ENCODE assay signal across 11 cellular contexts in genomic region chr18:9898792-9899549, GRCh38. TPM values are rescaled to one million over a fixed set of nuclear protein-coding genes. Genes with fewer than 3 reads are reported as not detected.
A peak's percentile ranks its signal among the peaks of the same experiment; 100 is the strongest.
DNase-seq lines count a peak whose midpoint lies in the region; ATAC-seq and TF ChIP-seq lines count a peak whose summit lies in the region.
"Had no signal": no experiment of that assay in that cellular context is flagged by ENCODE, and none has a peak within 500 bp of the region (broad histone marks: within the 10 kb centered on the region; RNA-seq: fewer than 3 reads in every experiment).

No MANE protein-coding gene starts in this region.

- H3K4me1 Mint-ChIP-seq in activated T-helper 17 cell treated with anti-CD3 and anti-CD28 coated beads, Interleukin-2, amount 50 U/mL, for 72 hours, result peaks cover 5% of the 10 kb centered on the region

- in situ Hi-C loops in gastrocnemius medialis (cut with MboI; ENCODE audit: low sequenced_read_pairs in 4 of 4), result no loop called here

- no peak for TF ChIP-seq CTCF in NB4 (IDR thresholded peaks at IDR 0.05; ENCODE audit: low read depth, low read length)
- no peak for TF ChIP-seq CTCF in mucosa of descending colon (IDR thresholded peaks at IDR 0.05)
- TF ChIP-seq CTCF in gastrocnemius medialis (IDR thresholded peaks at IDR 0.05 in 4 of 5, conservative IDR thresholded peaks at IDR 0.05 in 1 of 5), result no peak

- DNase-seq in NB4 (ENCODE audit: low read depth) (peak; percentile 92), mucosa of descending colon (peak in 1 of 3 donors; percentile 18), superior temporal gyrus (ENCODE audit: extremely low spot score) (no peak), gastrocnemius medialis (no peak), medulla oblongata (ENCODE audit: extremely low spot score) (no peak)
- DNase-seq: NCI-H1048 had no signal

- H3K27ac Mint-ChIP-seq in activated T-helper 17 cell treated with anti-CD3 and anti-CD28 coated beads, Interleukin-2, amount 50 U/mL, for 72 hours, result no peak overlapping the region

- TF ChIP-seq POLR2A in NB4 (IDR thresholded peaks at IDR 0.05; ENCODE audit: extremely low read depth, insufficient read length) (no peak), gastrocnemius medialis (IDR thresholded peaks at IDR 0.05) (no peak)

- H3K4me3 ChIP-seq in NB4 (ENCODE audit: low read depth, low read length) (no peak overlapping the region), mucosa of descending colon (no peak overlapping the region), gastrocnemius medialis (no peak overlapping the region)
- H3K4me3 ChIP-seq: cardiac muscle cell, vagina had no signal

- no peak overlapping the region for H3K4me3 Mint-ChIP-seq in activated T-helper 17 cell treated with anti-CD3 and anti-CD28 coated beads, Interleukin-2, amount 50 U/mL, for 72 hours

- H3K9me3 ChIP-seq in mucosa of descending colon (no peaks in the 10 kb centered on the region), gastrocnemius medialis (no peaks in the 10 kb centered on the region)
- H3K9me3 ChIP-seq: vagina had no signal

- ATAC-seq in GM18508 (IDR thresholded peaks at IDR 0.05; ENCODE audit: insufficient read depth, unreplicated experiment), result peak; percentile 47
- ATAC-seq in activated T-helper 17 cell treated with anti-CD3 and anti-CD28 coated beads, Interleukin-2, amount 50 U/mL, for 72 hours (replicated peaks), result peak; percentile 92
- peak; percentile 100 for ATAC-seq in mucosa of descending colon
- no peak for ATAC-seq in HG02970 (IDR thresholded peaks at IDR 0.05; ENCODE audit: low FRiP score, unreplicated experiment)
- ATAC-seq in gastrocnemius medialis, result no peak

- H3K9me3 Mint-ChIP-seq in activated T-helper 17 cell treated with anti-CD3 and anti-CD28 coated beads, Interleukin-2, amount 50 U/mL, for 72 hours, result peaks cover 4% of the 10 kb centered on the region

- H3K27me3 Mint-ChIP-seq in activated T-helper 17 cell treated with anti-CD3 and anti-CD28 coated beads, Interleukin-2, amount 50 U/mL, for 72 hours, result peaks cover 3% of the 10 kb centered on the region

- intact Hi-C loops in mucosa of descending colon (cut with DNase I, micrococcal nuclease) (no loop called here), gastrocnemius medialis (cut with DNase I; ENCODE audit: low total_unique reads) (no loop called here)

- H3K27me3 ChIP-seq in gastrocnemius medialis, result no peaks in the 10 kb centered on the region
- H3K27me3 ChIP-seq: cardiac muscle cell, vagina had no signal

- no peaks in the 10 kb centered on the region for H3K36me3 ChIP-seq in mucosa of descending colon (ENCODE audit: low read depth)
- no peaks in the 10 kb centered on the region for H3K36me3 ChIP-seq in gastrocnemius medialis
- H3K36me3 ChIP-seq: cardiac muscle cell, vagina had no signal

- H3K36me3 Mint-ChIP-seq in activated T-helper 17 cell treated with anti-CD3 and anti-CD28 coated beads, Interleukin-2, amount 50 U/mL, for 72 hours (ENCODE audit: low read depth), result no peaks in the 10 kb centered on the region

- no peak overlapping the region for H3K27ac ChIP-seq in gastrocnemius medialis
- H3K27ac ChIP-seq: cardiac muscle cell, vagina had no signal

- H3K4me1 ChIP-seq in mucosa of descending colon (ENCODE audit: low read depth) (no peaks in the 10 kb centered on the region), gastrocnemius medialis (no peaks in the 10 kb centered on the region)
- H3K4me1 ChIP-seq: vagina had no signal

RNA-seq across cellular contexts. Expression of gene TXNDC2, which starts 13.2 kb away (rescaled TPM):
- not detected for total RNA-seq in activated T-helper 17 cell treated with anti-CD3 and anti-CD28 coated beads, Interleukin-2, amount 50 U/mL, for 72 hours
- total RNA-seq in mucosa of descending colon (under 1 TPM in 1 of 3 donors, not detected in 2; 0.28 TPM), gastrocnemius medialis (not detected)
- total RNA-seq: cardiac muscle cell had no signal

RNA-seq across cellular contexts. Expression of gene VAPA, which starts 14.8 kb away (rescaled TPM):
- 100 to 1,000 TPM; 135 to 185 TPM for total RNA-seq in activated T-helper 17 cell treated with anti-CD3 and anti-CD28 coated beads, Interleukin-2, amount 50 U/mL, for 72 hours
- total RNA-seq in mucosa of descending colon (100 to 1,000 TPM; 240 to 333 (median 273) TPM), gastrocnemius medialis (100 to 1,000 TPM; 227 to 320 (median 243) TPM)

Comparison
In these comparisons a context has a peak if more than half of its experiments do, and no peak if none do; other contexts are left out.
1. ATAC-seq: peak in GM18508 (single experiment), activated T-helper 17 cell treated with anti-CD3 and anti-CD28 coated beads, Interleukin-2, amount 50 U/mL, for 72 hours (single experiment) and mucosa of descending colon (single experiment); none in HG02970 (single experiment) and gastrocnemius medialis (0 of 2).